11 cellular contexts compared by ENCODE assay signal in the genomic region with DNA sequence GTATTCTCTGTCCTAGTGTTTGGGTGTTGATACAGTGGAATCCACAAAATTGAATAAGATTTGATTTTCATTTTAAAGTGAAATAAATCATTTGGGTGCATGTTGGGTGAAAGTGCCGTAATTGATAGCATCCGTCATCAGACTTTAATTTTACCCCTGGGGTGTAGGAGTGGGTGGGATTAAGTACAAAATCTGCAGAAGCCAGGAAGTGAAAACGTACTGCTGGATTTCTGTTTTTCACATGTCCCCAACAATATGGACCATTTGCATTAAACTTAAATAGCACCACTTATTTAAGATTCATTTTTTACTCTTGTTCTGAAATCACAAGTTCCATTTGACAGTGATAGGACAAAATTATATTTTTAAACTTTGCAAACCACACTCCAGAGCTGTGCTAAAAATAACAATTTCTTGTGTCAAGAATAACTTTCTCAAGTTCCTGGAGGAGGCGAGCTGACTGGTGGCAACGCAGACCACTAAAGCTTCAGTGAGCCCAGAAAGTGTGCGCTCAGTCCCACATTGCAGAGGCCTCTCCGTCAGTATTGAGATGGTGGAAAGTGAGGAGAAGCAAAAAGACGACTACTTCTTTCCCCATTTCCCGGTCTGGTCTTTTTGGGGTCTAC.
DNase-seq lines count a peak whose midpoint lies in the region; ATAC-seq, FAIRE-seq and TF ChIP-seq lines count a peak whose summit lies in the region.
"Had no signal": no experiment of that assay in that cellular context is flagged by ENCODE, and none has a peak within 500 bp of the region (broad histone marks: within the 10 kb centered on the region; RNA-seq: fewer than 3 reads in every experiment).

No MANE protein-coding gene starts in this region.

- H3F3A ChIP-seq in GM23248 (ENCODE audit: insufficient read depth) = no peaks in the 10 kb centered on the region

- no peak overlapping the region for H2AFZ ChIP-seq in GM23248

- DNase-seq in CD4-positive, CD25-positive, alpha-beta regulatory T cell = no peak
- no peak for DNase-seq in GM18507 (ENCODE audit: extremely low spot score, insufficient read length, low read depth)
- no peak for DNase-seq in activated B cell treated with CpG ODN at 0.5 μM for 24 hours
- no peak for DNase-seq in naive B cell
- no peak for DNase-seq in NCI-H526 treated with DMSO at 0.1 percent for 48 hours (lab: John Stamatoyannopoulos, UW)
- no peak for DNase-seq in GM23248
- DNase-seq: NCI-H226, Peyer's patch had no signal

- peaks cover 62% of the 10 kb centered on the region for H3K4me1 ChIP-seq in CD4-positive, CD25-positive, alpha-beta regulatory T cell (ENCODE audit: control insufficient read depth, insufficient read depth, low read length, poor library complexity, severe bottlenecking)
- no peaks in the 10 kb centered on the region for H3K4me1 ChIP-seq in GM23248 (ENCODE audit: insufficient read depth)

- CTCF ChIA-PET in activated B cell treated with CpG ODN at 0.5 μM for 24 hours (lab: Charles Lee) = interaction anchor here (1.5 to 4.6 kb wide), 3 partner anchors 25 to 30 kb away, joined by 3 to 22 read pairs (median 5); no protein-coding TSS in a partner anchor

- H3K9ac ChIP-seq in GM23248 = no peak overlapping the region

- POLR2A ChIA-PET in activated B cell treated with CpG ODN at 0.5 μM for 24 hours (lab: Charles Lee) = no interaction called here

- no peaks in the 10 kb centered on the region for H3K9me3 ChIP-seq in CD4-positive, CD25-positive, alpha-beta regulatory T cell (ENCODE audit: control insufficient read depth in 2 of 2, low read length in 2 of 2)
- H3K9me3 ChIP-seq in GM23248 (ENCODE audit: low read depth) = no peaks in the 10 kb centered on the region
- H3K9me3 ChIP-seq: breast epithelium, Peyer's patch had no signal

- peak overlapping the region in 3 of 4 donors; percentile 28 to 49 (median 48) for H3K4me3 Mint-ChIP-seq in CD4-positive, CD25-positive, alpha-beta regulatory T cell
- peak overlapping the region; percentile 80 for H3K4me3 Mint-ChIP-seq in activated B cell treated with CpG ODN at 0.5 μM for 24 hours
- peak overlapping the region; percentile 72 to 97 (median 92) for H3K4me3 Mint-ChIP-seq in naive B cell

- no peaks in the 10 kb centered on the region for H3K27me3 ChIP-seq in CD4-positive, CD25-positive, alpha-beta regulatory T cell (ENCODE audit: control insufficient read depth, insufficient read depth, low read length)
- no peaks in the 10 kb centered on the region for H3K27me3 ChIP-seq in GM23248 (replicated peaks; ENCODE audit: insufficient read depth)
- H3K27me3 ChIP-seq: breast epithelium, Peyer's patch had no signal

- TF ChIP-seq CTCF in activated B cell treated with CpG ODN at 0.5 μM for 24 hours (IDR thresholded peaks at IDR 0.05) = no peak

- H3K27ac Mint-ChIP-seq in CD4-positive, CD25-positive, alpha-beta regulatory T cell = peak overlapping the region; percentile 63 to 95 (median 82)
- H3K27ac Mint-ChIP-seq in activated B cell treated with CpG ODN at 0.5 μM for 24 hours = peak overlapping the region; percentile 94
- H3K27ac Mint-ChIP-seq in naive B cell = peak overlapping the region; percentile 94 to 99 (median 99)

- no peak overlapping the region for H3K4me3 ChIP-seq in CD4-positive, CD25-positive, alpha-beta regulatory T cell (ENCODE audit: low read depth, low read length)
- H3K4me3 ChIP-seq in GM23248 = no peak overlapping the region
- H3K4me3 ChIP-seq: breast epithelium, Peyer's patch had no signal

- peaks cover 100% of the 10 kb centered on the region for H3K79me2 ChIP-seq in GM23248 (ENCODE audit: insufficient read depth)

- FAIRE-seq in GM18507 (lab: Jason Lieb, UNC) = peak; percentile 70

- H3K27ac ChIP-seq in CD4-positive, CD25-positive, alpha-beta regulatory T cell (ENCODE audit: insufficient read depth, low read length, poor library complexity, severe bottlenecking) = no peak overlapping the region
- H3K27ac ChIP-seq in GM23248 = no peak overlapping the region

- no peak for ATAC-seq in CD4-positive, CD25-positive, alpha-beta regulatory T cell (ENCODE audit: low read depth in 2 of 2)
- ATAC-seq in activated B cell treated with CpG ODN at 0.5 μM for 24 hours (ENCODE audit: low read depth) (no peak), naive B cell (ENCODE audit: low read depth in 2 of 2) (no peak), GM18867 (IDR thresholded peaks at IDR 0.05; ENCODE audit: unreplicated experiment) (no peak), HG03039 (IDR thresholded peaks at IDR 0.05; ENCODE audit: unreplicated experiment) (no peak)

- H3K4me2 ChIP-seq in GM23248 (ENCODE audit: unreplicated experiment) = no peak overlapping the region

- intact Hi-C loops in activated B cell treated with CpG ODN at 0.5 μM for 24 hours (cut with micrococcal nuclease) = no loop called here

- H3K36me3 ChIP-seq in CD4-positive, CD25-positive, alpha-beta regulatory T cell (ENCODE audit: control insufficient read depth, insufficient read depth, low read length) = no peaks in the 10 kb centered on the region
- no peaks in the 10 kb centered on the region for H3K36me3 ChIP-seq in GM23248 (ENCODE audit: low read depth)
- H3K36me3 ChIP-seq: breast epithelium, Peyer's patch had no signal

- H3K36me3 Mint-ChIP-seq in CD4-positive, CD25-positive, alpha-beta regulatory T cell = peaks cover 3% of the 10 kb centered on the region
- H3K36me3 Mint-ChIP-seq in activated B cell treated with CpG ODN at 0.5 μM for 24 hours (ENCODE audit: low read depth) (peaks cover 16% of the 10 kb centered on the region), naive B cell (no peaks in the 10 kb centered on the region)

- WGBS in GM23248 (ENCODE audit: low coverage in 1 of 2, low lambda C conversion rate in 2 of 2, missing lambda C conversion rate in 2 of 2), 2 experiments = 91 to 93% methylated on average over 9 of the region's 9 CpGs

- H4K20me1 ChIP-seq in GM23248 (ENCODE audit: insufficient read depth) = peaks cover 20% of the 10 kb centered on the region

- H3K27me3 Mint-ChIP-seq in CD4-positive, CD25-positive, alpha-beta regulatory T cell = no peaks in the 10 kb centered on the region
- H3K27me3 Mint-ChIP-seq in activated B cell treated with CpG ODN at 0.5 μM for 24 hours (no peaks in the 10 kb centered on the region), naive B cell (no peaks in the 10 kb centered on the region)

- H3K4me1 Mint-ChIP-seq in CD4-positive, CD25-positive, alpha-beta regulatory T cell = peaks cover 33 to 99% (median 84%) of the 10 kb centered on the region in 4 donors
- H3K4me1 Mint-ChIP-seq in activated B cell treated with CpG ODN at 0.5 μM for 24 hours (peaks cover 99% of the 10 kb centered on the region), naive B cell (peaks cover 95 to 99% (median 96%) of the 10 kb centered on the region in 3 donors)

- H3K9me2 ChIP-seq in GM23248 (ENCODE audit: insufficient read depth) = no peaks in the 10 kb centered on the region

- peaks cover 0 to 2% (median 0%) of the 10 kb centered on the region in 7 donors for H3K9me3 Mint-ChIP-seq in CD4-positive, CD25-positive, alpha-beta regulatory T cell
- H3K9me3 Mint-ChIP-seq in activated B cell treated with CpG ODN at 0.5 μM for 24 hours = no peaks in the 10 kb centered on the region
- H3K9me3 Mint-ChIP-seq in naive B cell = peaks cover 0 to 2% (median 0%) of the 10 kb centered on the region in 7 donors

- in situ Hi-C loops in GM23248 (cut with MboI) = no loop called here
